In the genomic region with DNA sequence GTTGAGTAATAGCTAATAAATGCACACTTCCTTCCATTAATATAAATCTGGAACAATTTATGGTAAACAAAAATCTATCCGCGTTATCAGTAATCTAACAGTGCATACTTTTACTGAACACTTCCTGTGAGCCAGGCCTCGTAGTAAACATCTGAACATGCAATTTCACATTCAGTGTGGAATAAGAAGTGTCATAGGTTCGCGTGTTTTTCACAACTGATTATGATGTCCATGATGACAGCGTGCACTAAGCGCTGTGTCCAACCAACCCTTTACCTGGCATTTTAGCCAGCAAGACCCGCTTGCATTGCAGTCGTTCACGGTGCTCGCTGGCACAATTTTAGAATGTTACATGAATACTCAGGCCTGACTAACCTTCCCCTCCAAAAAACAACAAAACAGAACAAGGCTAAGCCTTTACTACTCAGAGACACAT, we compare ENCODE assay signal across 8 cellular contexts. TPM values are rescaled to one million over a fixed set of nuclear protein-coding genes. Genes with fewer than 3 reads are reported as not detected.
DNase-seq lines count a peak whose midpoint lies in the region; ATAC-seq and TF ChIP-seq lines count a peak whose summit lies in the region.

No MANE protein-coding gene starts in this region.

- CTCF ChIA-PET in AG04449 (lab: Yijun Ruan, JAX): interaction anchor here (0.9 to 2.4 kb wide), 7 partner anchors 11 to 140 kb away, joined by 3 to 9 read pairs (median 4); a partner anchor contains a TSS

- TF ChIP-seq CTCF in AG04449 (IDR thresholded peaks at IDR 0.05; ENCODE audit: insufficient read depth, low read length, missing control alignments) (no peak), cardiac fibroblast (IDR thresholded peaks at IDR 0.05; ENCODE audit: low read depth, low read length) (no peak)

- H3K9me3 ChIP-seq in mucosa of stomach (ENCODE audit: control insufficient read depth, low read length): no peaks in the 10 kb centered on the region

- DNase-seq in AG04449 (ENCODE audit: low read depth, low spot score) (no peak), HT-29 (ENCODE audit: low spot score) (peak; percentile 29), cardiac fibroblast (ENCODE audit: low read depth in 2 of 2) (peak in 1 of 2 donors; percentile 25), 8988T (no peak), NCI-H2196 (lab: John Stamatoyannopoulos, UW; ENCODE audit: unreplicated experiment) (no peak)
- no peak for DNase-seq in activated CD8-positive, alpha-beta memory T cell treated with anti-CD3 and anti-CD28 coated beads, Interleukin-2, amount 50 U/mL, for 4 hours

- H3K4me3 ChIP-seq in AG04449 (ENCODE audit: low read depth, low read length): peak overlapping the region; percentile 80
- peak overlapping the region; percentile 80 to 86 for H3K4me3 ChIP-seq in cardiac fibroblast (replicated peaks in 1 of 2; ENCODE audit: low read depth in 2 of 2, low read length in 2 of 2)
- H3K4me3 ChIP-seq in mucosa of stomach (ENCODE audit: low read length): peak overlapping the region; percentile 22

- peaks cover 20% of the 10 kb centered on the region for H3K4me1 ChIP-seq in mucosa of stomach (ENCODE audit: control insufficient read depth, insufficient read depth, low read length)

- peak overlapping the region; percentile 74 for H3K9ac ChIP-seq in mucosa of stomach (ENCODE audit: low read length)

- POLR2A ChIA-PET in AG04449 (lab: Yijun Ruan, JAX): no interaction called here

- no peak for ATAC-seq in HG03196 (IDR thresholded peaks at IDR 0.05; ENCODE audit: unreplicated experiment)

- H3K27me3 ChIP-seq in mucosa of stomach (ENCODE audit: control insufficient read depth, insufficient read depth, low read length): no peaks in the 10 kb centered on the region

- H3K36me3 ChIP-seq in mucosa of stomach (ENCODE audit: control insufficient read depth, insufficient read depth, low read length): peaks cover 2% of the 10 kb centered on the region

RNA-seq across cellular contexts. Expression of a gene that starts 2.1 kb away (rescaled TPM):
- 6.3 and 7.5 TPM in 2 replicates for total RNA-seq in HT-29 (2014; rRNA removed; shearing (Covaris generic))

Comparison
In these comparisons a context has a peak if more than half of its experiments do, and no peak if none do; other contexts are left out.
1. H3K4me3 ChIP-seq: peak in every context shown above with its lines; median percentile 83 in cardiac fibroblast; 80 in AG04449; 22 in mucosa of stomach.